Comparison of ENCODE assay signal across 1 cellular context in the genomic region with DNA sequence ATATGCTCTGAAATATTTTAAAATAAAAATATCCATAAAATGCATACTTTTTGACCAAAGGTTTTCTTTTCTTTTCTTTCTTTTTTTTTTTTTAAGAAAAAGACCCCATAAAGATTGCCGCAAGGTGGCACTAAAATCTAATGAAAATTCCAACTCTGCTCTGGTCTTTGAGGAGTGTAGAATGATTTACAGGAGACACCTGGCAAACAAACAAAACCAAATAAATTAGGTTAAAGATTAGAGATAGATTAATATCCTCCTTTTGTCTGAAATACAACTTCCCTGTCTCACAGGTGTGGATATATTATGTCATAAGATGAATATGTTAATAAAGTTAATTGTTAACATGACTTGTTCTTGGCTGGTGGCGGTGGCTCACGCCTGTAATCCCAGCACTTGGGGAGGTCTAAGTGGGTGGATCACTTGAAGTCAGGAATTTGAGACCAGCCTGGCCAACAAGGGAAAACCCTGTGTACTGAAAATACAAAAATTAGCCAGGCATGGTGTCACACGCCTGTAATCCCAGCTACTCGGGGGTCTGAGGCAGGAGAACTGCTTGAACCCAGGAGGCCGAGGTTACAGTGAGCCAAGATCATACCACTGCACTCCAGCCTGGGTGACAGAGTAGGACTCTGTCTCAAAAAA.
TF ChIP-seq lines count a peak whose summit lies in the region.

No MANE protein-coding gene starts in this region.

TF ChIP-seq in HepG2, 621 proteins besides CTCF, POLR2A, EP300 and RAD21 (continued from another document):
- TF ChIP-seq, protein P1, sequence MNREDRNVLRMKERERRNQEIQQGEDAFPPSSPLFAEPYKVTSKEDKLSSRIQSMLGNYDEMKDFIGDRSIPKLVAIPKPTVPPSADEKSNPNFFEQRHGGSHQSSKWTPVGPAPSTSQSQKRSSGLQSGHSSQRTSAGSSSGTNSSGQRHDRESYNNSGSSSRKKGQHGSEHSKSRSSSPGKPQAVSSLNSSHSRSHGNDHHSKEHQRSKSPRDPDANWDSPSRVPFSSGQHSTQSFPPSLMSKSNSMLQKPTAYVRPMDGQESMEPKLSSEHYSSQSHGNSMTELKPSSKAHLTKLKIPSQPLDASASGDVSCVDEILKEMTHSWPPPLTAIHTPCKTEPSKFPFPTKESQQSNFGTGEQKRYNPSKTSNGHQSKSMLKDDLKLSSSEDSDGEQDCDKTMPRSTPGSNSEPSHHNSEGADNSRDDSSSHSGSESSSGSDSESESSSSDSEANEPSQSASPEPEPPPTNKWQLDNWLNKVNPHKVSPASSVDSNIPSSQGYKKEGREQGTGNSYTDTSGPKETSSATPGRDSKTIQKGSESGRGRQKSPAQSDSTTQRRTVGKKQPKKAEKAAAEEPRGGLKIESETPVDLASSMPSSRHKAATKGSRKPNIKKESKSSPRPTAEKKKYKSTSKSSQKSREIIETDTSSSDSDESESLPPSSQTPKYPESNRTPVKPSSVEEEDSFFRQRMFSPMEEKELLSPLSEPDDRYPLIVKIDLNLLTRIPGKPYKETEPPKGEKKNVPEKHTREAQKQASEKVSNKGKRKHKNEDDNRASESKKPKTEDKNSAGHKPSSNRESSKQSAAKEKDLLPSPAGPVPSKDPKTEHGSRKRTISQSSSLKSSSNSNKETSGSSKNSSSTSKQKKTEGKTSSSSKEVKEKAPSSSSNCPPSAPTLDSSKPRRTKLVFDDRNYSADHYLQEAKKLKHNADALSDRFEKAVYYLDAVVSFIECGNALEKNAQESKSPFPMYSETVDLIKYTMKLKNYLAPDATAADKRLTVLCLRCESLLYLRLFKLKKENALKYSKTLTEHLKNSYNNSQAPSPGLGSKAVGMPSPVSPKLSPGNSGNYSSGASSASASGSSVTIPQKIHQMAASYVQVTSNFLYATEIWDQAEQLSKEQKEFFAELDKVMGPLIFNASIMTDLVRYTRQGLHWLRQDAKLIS (CRISPR knock-in tag; IDR thresholded peaks at IDR 0.05): no peak
- no peak for TF ChIP-seq SIN3B (IDR thresholded peaks at IDR 0.05; ENCODE audit: low read length)
- TF ChIP-seq CHD4 (IDR thresholded peaks at IDR 0.05; ENCODE audit: borderline replicate concordance, low read length): peak; percentile 55; the same call in 1 of the 2 replicates
- TF ChIP-seq PAX8 (CRISPR knock-in tag; IDR thresholded peaks at IDR 0.05; ENCODE audit: borderline replicate concordance): no peak
- TF ChIP-seq, protein P2, sequence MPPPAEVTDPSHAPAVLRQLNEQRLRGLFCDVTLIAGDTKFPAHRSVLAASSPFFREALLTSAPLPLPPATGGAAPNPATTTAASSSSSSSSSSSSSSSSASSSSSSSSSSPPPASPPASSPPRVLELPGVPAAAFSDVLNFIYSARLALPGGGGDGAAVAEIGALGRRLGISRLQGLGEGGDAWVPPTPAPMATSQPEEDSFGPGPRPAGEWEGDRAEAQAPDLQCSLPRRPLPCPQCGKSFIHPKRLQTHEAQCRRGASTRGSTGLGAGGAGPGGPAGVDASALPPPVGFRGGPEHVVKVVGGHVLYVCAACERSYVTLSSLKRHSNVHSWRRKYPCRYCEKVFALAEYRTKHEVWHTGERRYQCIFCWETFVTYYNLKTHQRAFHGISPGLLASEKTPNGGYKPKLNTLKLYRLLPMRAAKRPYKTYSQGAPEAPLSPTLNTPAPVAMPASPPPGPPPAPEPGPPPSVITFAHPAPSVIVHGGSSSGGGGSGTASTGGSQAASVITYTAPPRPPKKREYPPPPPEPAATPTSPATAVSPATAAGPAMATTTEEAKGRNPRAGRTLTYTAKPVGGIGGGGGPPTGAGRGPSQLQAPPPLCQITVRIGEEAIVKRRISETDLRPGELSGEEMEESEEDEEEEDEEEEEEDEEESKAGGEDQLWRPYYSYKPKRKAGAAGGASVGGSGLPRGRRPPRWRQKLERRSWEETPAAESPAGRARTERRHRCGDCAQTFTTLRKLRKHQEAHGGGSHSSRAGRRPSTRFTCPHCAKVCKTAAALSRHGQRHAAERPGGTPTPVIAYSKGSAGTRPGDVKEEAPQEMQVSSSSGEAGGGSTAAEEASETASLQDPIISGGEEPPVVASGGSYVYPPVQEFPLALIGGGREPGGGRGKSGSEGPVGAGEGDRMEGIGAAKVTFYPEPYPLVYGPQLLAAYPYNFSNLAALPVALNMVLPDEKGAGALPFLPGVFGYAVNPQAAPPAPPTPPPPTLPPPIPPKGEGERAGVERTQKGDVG (CRISPR knock-in tag; IDR thresholded peaks at IDR 0.05; ENCODE audit: borderline replicate concordance): no peak
- TF ChIP-seq ZNF558 (CRISPR knock-in tag; IDR thresholded peaks at IDR 0.05; ENCODE audit: borderline replicate concordance): no peak
- TF ChIP-seq FOXK1 (CRISPR knock-in tag; IDR thresholded peaks at IDR 0.05; ENCODE audit: borderline replicate concordance, low read depth): no peak
- TF ChIP-seq ZKSCAN8 (CRISPR knock-in tag; IDR thresholded peaks at IDR 0.05; ENCODE audit: borderline replicate concordance): no peak; the same call in 1 of the 2 replicates
- TF ChIP-seq ZNF563 (CRISPR knock-in tag; IDR thresholded peaks at IDR 0.05): no peak
- TF ChIP-seq, protein P3, sequence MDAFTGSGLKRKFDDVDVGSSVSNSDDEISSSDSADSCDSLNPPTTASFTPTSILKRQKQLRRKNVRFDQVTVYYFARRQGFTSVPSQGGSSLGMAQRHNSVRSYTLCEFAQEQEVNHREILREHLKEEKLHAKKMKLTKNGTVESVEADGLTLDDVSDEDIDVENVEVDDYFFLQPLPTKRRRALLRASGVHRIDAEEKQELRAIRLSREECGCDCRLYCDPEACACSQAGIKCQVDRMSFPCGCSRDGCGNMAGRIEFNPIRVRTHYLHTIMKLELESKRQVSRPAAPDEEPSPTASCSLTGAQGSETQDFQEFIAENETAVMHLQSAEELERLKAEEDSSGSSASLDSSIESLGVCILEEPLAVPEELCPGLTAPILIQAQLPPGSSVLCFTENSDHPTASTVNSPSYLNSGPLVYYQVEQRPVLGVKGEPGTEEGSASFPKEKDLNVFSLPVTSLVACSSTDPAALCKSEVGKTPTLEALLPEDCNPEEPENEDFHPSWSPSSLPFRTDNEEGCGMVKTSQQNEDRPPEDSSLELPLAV (CRISPR knock-in tag; conservative IDR thresholded peaks at IDR 0.05; ENCODE audit: low read depth): no peak
- TF ChIP-seq, protein P4, sequence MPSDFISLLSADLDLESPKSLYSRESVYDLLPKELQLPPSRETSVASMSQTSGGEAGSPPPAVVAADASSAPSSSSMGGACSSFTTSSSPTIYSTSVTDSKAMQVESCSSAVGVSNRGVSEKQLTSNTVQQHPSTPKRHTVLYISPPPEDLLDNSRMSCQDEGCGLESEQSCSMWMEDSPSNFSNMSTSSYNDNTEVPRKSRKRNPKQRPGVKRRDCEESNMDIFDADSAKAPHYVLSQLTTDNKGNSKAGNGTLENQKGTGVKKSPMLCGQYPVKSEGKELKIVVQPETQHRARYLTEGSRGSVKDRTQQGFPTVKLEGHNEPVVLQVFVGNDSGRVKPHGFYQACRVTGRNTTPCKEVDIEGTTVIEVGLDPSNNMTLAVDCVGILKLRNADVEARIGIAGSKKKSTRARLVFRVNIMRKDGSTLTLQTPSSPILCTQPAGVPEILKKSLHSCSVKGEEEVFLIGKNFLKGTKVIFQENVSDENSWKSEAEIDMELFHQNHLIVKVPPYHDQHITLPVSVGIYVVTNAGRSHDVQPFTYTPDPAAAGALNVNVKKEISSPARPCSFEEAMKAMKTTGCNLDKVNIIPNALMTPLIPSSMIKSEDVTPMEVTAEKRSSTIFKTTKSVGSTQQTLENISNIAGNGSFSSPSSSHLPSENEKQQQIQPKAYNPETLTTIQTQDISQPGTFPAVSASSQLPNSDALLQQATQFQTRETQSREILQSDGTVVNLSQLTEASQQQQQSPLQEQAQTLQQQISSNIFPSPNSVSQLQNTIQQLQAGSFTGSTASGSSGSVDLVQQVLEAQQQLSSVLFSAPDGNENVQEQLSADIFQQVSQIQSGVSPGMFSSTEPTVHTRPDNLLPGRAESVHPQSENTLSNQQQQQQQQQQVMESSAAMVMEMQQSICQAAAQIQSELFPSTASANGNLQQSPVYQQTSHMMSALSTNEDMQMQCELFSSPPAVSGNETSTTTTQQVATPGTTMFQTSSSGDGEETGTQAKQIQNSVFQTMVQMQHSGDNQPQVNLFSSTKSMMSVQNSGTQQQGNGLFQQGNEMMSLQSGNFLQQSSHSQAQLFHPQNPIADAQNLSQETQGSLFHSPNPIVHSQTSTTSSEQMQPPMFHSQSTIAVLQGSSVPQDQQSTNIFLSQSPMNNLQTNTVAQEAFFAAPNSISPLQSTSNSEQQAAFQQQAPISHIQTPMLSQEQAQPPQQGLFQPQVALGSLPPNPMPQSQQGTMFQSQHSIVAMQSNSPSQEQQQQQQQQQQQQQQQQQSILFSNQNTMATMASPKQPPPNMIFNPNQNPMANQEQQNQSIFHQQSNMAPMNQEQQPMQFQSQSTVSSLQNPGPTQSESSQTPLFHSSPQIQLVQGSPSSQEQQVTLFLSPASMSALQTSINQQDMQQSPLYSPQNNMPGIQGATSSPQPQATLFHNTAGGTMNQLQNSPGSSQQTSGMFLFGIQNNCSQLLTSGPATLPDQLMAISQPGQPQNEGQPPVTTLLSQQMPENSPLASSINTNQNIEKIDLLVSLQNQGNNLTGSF (CRISPR knock-in tag; IDR thresholded peaks at IDR 0.05): no peak
- TF ChIP-seq HOXA9 (CRISPR knock-in tag; IDR thresholded peaks at IDR 0.05; ENCODE audit: borderline replicate concordance): no peak
- TF ChIP-seq ATAD3A (CRISPR knock-in tag; IDR thresholded peaks at IDR 0.05): no peak
- TF ChIP-seq ATF7-NPFF (CRISPR knock-in tag; IDR thresholded peaks at IDR 0.05; ENCODE audit: low read depth): no peak
- TF ChIP-seq PHF8 (CRISPR knock-in tag; IDR thresholded peaks at IDR 0.05): no peak
- no peak for TF ChIP-seq HMG20B (CRISPR knock-in tag; conservative IDR thresholded peaks at IDR 0.05)
- TF ChIP-seq, protein P5, sequence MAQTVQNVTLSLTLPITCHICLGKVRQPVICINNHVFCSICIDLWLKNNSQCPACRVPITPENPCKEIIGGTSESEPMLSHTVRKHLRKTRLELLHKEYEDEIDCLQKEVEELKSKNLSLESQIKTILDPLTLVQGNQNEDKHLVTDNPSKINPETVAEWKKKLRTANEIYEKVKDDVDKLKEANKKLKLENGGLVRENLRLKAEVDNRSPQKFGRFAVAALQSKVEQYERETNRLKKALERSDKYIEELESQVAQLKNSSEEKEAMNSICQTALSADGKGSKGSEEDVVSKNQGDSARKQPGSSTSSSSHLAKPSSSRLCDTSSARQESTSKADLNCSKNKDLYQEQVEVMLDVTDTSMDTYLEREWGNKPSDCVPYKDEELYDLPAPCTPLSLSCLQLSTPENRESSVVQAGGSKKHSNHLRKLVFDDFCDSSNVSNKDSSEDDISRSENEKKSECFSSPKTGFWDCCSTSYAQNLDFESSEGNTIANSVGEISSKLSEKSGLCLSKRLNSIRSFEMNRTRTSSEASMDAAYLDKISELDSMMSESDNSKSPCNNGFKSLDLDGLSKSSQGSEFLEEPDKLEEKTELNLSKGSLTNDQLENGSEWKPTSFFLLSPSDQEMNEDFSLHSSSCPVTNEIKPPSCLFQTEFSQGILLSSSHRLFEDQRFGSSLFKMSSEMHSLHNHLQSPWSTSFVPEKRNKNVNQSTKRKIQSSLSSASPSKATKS (CRISPR knock-in tag; IDR thresholded peaks at IDR 0.05): no peak
- no peak for TF ChIP-seq ZNF383 (CRISPR knock-in tag; IDR thresholded peaks at IDR 0.05; ENCODE audit: borderline replicate concordance)
- no peak for TF ChIP-seq ZNF335 (CRISPR knock-in tag; IDR thresholded peaks at IDR 0.05)
- TF ChIP-seq, protein P6, sequence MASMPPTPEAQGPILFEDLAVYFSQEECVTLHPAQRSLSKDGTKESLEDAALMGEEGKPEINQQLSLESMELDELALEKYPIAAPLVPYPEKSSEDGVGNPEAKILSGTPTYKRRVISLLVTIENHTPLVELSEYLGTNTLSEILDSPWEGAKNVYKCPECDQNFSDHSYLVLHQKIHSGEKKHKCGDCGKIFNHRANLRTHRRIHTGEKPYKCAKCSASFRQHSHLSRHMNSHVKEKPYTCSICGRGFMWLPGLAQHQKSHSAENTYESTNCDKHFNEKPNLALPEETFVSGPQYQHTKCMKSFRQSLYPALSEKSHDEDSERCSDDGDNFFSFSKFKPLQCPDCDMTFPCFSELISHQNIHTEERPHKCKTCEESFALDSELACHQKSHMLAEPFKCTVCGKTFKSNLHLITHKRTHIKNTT (CRISPR knock-in tag; IDR thresholded peaks at IDR 0.05): no peak
- TF ChIP-seq ZNF205 (CRISPR knock-in tag; IDR thresholded peaks at IDR 0.05): no peak
- TF ChIP-seq, protein P7, sequence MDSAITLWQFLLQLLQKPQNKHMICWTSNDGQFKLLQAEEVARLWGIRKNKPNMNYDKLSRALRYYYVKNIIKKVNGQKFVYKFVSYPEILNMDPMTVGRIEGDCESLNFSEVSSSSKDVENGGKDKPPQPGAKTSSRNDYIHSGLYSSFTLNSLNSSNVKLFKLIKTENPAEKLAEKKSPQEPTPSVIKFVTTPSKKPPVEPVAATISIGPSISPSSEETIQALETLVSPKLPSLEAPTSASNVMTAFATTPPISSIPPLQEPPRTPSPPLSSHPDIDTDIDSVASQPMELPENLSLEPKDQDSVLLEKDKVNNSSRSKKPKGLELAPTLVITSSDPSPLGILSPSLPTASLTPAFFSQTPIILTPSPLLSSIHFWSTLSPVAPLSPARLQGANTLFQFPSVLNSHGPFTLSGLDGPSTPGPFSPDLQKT (CRISPR knock-in tag; IDR thresholded peaks at IDR 0.05; ENCODE audit: borderline replicate concordance): no peak
- no peak; the same call in 1 of the 2 replicates for TF ChIP-seq ZBTB20 (CRISPR knock-in tag; IDR thresholded peaks at IDR 0.05; ENCODE audit: borderline replicate concordance, low read depth)
- 0 out of 2 replicates have a peak, but pooled peaks have one; percentile 15 for TF ChIP-seq ELF3 (CRISPR knock-in tag; IDR thresholded peaks at IDR 0.05)
- no peak for TF ChIP-seq LCORL (IDR thresholded peaks at IDR 0.05)
- TF ChIP-seq LCORL (CRISPR knock-in tag; IDR thresholded peaks at IDR 0.05): peak; percentile 71; the same call in 1 of the 2 replicates
- no peak for TF ChIP-seq FOXK2 (IDR thresholded peaks at IDR 0.05)
- no peak for TF ChIP-seq ZBTB1 (CRISPR knock-in tag; IDR thresholded peaks at IDR 0.05; ENCODE audit: borderline replicate concordance)
